In the genomic region with DNA sequence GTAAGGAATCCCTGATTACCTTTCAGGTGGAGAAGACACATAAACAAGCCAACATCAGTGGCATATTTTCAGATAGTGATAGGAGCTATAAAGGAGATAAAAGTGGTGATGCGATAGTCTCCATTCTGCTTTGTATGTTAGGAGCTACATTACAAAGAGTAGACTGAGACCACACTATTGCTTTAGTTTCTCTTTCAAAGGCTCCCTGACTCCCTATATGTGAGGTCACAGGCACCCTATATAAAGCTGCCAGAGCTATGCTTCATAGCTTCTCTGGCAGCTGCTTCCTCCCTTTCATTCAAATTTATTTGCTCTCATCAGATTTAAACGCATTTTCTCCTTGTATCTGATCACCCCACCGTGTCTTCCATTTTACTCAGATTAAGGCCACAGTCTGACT, we compare ENCODE assay signal across 29 cellular contexts.
"Had no signal": no experiment of that assay in that cellular context is flagged by ENCODE, and none has a peak within 500 bp of the region (broad histone marks: within the 10 kb centered on the region; RNA-seq: fewer than 3 reads in every experiment).

No MANE protein-coding gene starts in this region.

- H3K4me3 ChIP-seq: ascending aorta, breast epithelium, cardiac muscle cell, colonic mucosa, dorsolateral prefrontal cortex had no signal

- H3K9me3 ChIP-seq: colonic mucosa had no signal

- ATAC-seq: activated CD4-positive, alpha-beta T cell treated with anti-CD3 and anti-CD28 coated beads for 36 hours; activated naive CD4-positive, alpha-beta T cell treated with anti-CD3 and anti-CD28 coated beads, Interleukin-2, amount 50 U/mL, for 72 hours; activated T-cell treated with anti-CD3 and anti-CD28 coated beads, Interleukin-2, amount 50 U/mL, for 72 hours; esophagus mucosa had no signal

- H3K4me1 ChIP-seq: ascending aorta, breast epithelium, colonic mucosa had no signal

- FAIRE-seq: frontal cortex had no signal

- H3K27ac ChIP-seq: ascending aorta, breast epithelium, cardiac muscle cell, colonic mucosa, dorsolateral prefrontal cortex had no signal

- DNase-seq: activated CD4-positive, alpha-beta memory T cell treated with anti-CD3 and anti-CD28 coated beads, Interleukin-2, amount 10 ng/mL, durations not matched to agents 7 days and 5 days; activated CD4-positive, alpha-beta T cell treated with anti-CD3 and anti-CD28 coated beads for 36 hours; activated CD4-positive, alpha-beta T cell treated with anti-CD3 and anti-CD28 coated beads, Interleukin-2, amount 10 ng/mL, durations not matched to agents 7 days and 5 days; activated CD4-positive, alpha-beta T cell treated with anti-CD3 and anti-CD28 coated beads, Interleukin-2, amount 50 U/mL, for 4 hours; activated CD4-positive, CD25-positive, alpha-beta regulatory T cell; activated CD4-positive, CD25-positive, alpha-beta regulatory T cell treated with anti-CD3 and anti-CD28 coated beads, Interleukin-2, amount 50 U/mL, for 72 hours; activated CD8-positive, alpha-beta memory T cell treated with anti-CD3 and anti-CD28 coated beads, Interleukin-2, amount 50 U/mL, for 48 hours; activated gamma-delta T cell; activated naive CD4-positive, alpha-beta T cell; activated naive CD4-positive, alpha-beta T cell treated with anti-CD3 and anti-CD28 coated beads, Interleukin-2, amount 10 ng/mL, durations not matched to agents 7 days and 5 days; activated naive CD8-positive, alpha-beta T cell treated with anti-CD3 and anti-CD28 coated beads, Interleukin-2, amount 10 ng/mL, durations not matched to agents 7 days and 5 days; activated T-cell treated with anti-CD3 and anti-CD28 coated beads for 4 hours; activated T-cell treated with anti-CD3 and anti-CD28 coated beads, Interleukin-2, amount 50 U/mL, for 24 hours; activated T-cell treated with anti-CD3 and anti-CD28 coated beads, Interleukin-2, amount 50 U/mL, for 72 hours; central memory CD4-positive, alpha-beta T cell; cerebellar nuclear complex; colonic mucosa; dorsolateral prefrontal cortex; effector memory CD4-positive, alpha-beta T cell; endodermal cell; foreskin fibroblast; head of caudate nucleus; T-helper 2 cell had no signal

- H3K36me3 ChIP-seq: ascending aorta, breast epithelium, cardiac muscle cell, colonic mucosa had no signal

- H3K27me3 ChIP-seq: ascending aorta, breast epithelium, cardiac muscle cell, colonic mucosa had no signal
